Comparison of ENCODE assay signal across 12 cellular contexts in the genomic region with DNA sequence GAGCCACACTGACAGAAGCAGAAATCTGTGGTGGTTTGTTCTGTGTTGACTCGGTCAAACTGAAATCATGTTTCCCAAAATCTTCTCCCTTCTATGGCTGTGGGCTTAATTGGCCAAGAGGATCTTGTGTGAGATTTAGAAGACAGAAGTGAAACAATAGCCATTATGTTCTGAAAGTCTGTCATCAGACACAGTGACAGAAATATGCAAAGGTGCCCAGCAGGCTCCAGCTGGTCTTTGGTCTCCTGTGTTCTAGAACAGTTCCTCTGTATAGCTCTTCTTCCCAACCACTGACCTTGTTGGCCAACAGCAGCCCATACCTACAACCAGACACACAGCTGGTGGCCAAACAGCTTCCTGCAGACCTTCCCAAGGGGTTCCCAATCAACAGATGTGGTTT. TPM values are rescaled to one million over a fixed set of nuclear protein-coding genes. Genes with fewer than 3 reads are reported as not detected.
DNase-seq lines count a peak whose midpoint lies in the region; ATAC-seq and TF ChIP-seq lines count a peak whose summit lies in the region.
"Had no signal": no experiment of that assay in that cellular context is flagged by ENCODE, and none has a peak within 500 bp of the region (broad histone marks: within the 10 kb centered on the region; RNA-seq: fewer than 3 reads in every experiment).

No MANE protein-coding gene starts in this region.

- CTCF ChIA-PET in GM10248 (lab: Yijun Ruan, JAX): interaction anchor here (0.8 to 4.8 kb wide), 4 partner anchors 17 to 193 kb away, joined by 3 to 19 read pairs (median 4); a partner anchor contains a TSS

- peak overlapping the region; percentile 9 for H3K4me2 ChIP-seq in Karpas-422 (ENCODE audit: low read depth, low read length, poor library complexity, severe bottlenecking)

- H3K36me3 ChIP-seq in Karpas-422 (ENCODE audit: insufficient read depth, low read length) (no peaks in the 10 kb centered on the region), Peyer's patch (no peaks in the 10 kb centered on the region), MG63 (no peaks in the 10 kb centered on the region)

- H3K9me3 ChIP-seq in Karpas-422 (ENCODE audit: low read length) (no peaks in the 10 kb centered on the region), Peyer's patch (no peaks in the 10 kb centered on the region), MG63 (no peaks in the 10 kb centered on the region)

- peak; percentile 92 for ATAC-seq in GM19438 (IDR thresholded peaks at IDR 0.05; ENCODE audit: low read depth, unreplicated experiment)
- peak; percentile 91 for ATAC-seq in HG02938 (IDR thresholded peaks at IDR 0.05; ENCODE audit: unreplicated experiment)

- H3K27ac ChIP-seq in Karpas-422 (ENCODE audit: low read length) (no peak overlapping the region), Peyer's patch (no peak overlapping the region)
- H3K27ac ChIP-seq: skin epidermis had no signal

- H3K27me3 ChIP-seq in Karpas-422 (ENCODE audit: low read length): no peaks in the 10 kb centered on the region
- no peaks in the 10 kb centered on the region for H3K27me3 ChIP-seq in Peyer's patch
- no peaks in the 10 kb centered on the region for H3K27me3 ChIP-seq in MG63

- no peak overlapping the region for H3K9ac ChIP-seq in Karpas-422 (ENCODE audit: low read length)

- H3K4me3 ChIP-seq in Karpas-422 (ENCODE audit: low read length): no peak overlapping the region
- no peak overlapping the region for H3K4me3 ChIP-seq in Peyer's patch
- H3K4me3 ChIP-seq in MG63: no peak overlapping the region
- H3K4me3 ChIP-seq: skin epidermis had no signal

- POLR2A ChIA-PET in GM10248 (lab: Yijun Ruan, JAX): interaction anchor here (0.7 kb wide), 1 partner anchor 177 kb away, joined by 3 read pairs; a partner anchor contains a TSS

- H4K20me1 ChIP-seq in Karpas-422 (ENCODE audit: insufficient read depth, low read depth, low read length): no peaks in the 10 kb centered on the region

- no peak for TF ChIP-seq POLR2A in Peyer's patch (IDR thresholded peaks at IDR 0.05)

- H3K9me2 ChIP-seq in Karpas-422 (replicated peaks; ENCODE audit: insufficient read depth, low read length): no peaks in the 10 kb centered on the region

- TF ChIP-seq CTCF in GM10248 (IDR thresholded peaks at IDR 0.05; ENCODE audit: control extremely low read depth, extremely low read depth, low read depth, missing control alignments): no peak
- no peak for TF ChIP-seq CTCF in Peyer's patch (IDR thresholded peaks at IDR 0.05)

- DNase-seq in GM10248 (ENCODE audit: extremely low spot score) (peak; percentile 57), Karpas-422 (no peak), Peyer's patch (no peak), DMS53 (lab: John Stamatoyannopoulos, UW) (no peak), NCI-H146 treated with DMSO at 0.1 percent for 48 hours (lab: John Stamatoyannopoulos, UW; ENCODE audit: unreplicated experiment) (no peak), MG63 (no peak)
- DNase-seq: activated T-cell treated with anti-CD3 and anti-CD28 coated beads, Interleukin-2, amount 50 U/mL, for 1 hour; IMR-90; NCI-H526 had no signal

- no peaks in the 10 kb centered on the region for H3K79me2 ChIP-seq in Karpas-422 (ENCODE audit: low read length)

- H2AFZ ChIP-seq in Karpas-422 (ENCODE audit: low read length): peak overlapping the region; percentile 2; the same call in 1 of the 2 replicates

- H3K4me1 ChIP-seq in Karpas-422 (ENCODE audit: low read length) (peaks cover 12% of the 10 kb centered on the region), Peyer's patch (no peaks in the 10 kb centered on the region)

RNA-seq across cellular contexts. Expression of a gene that starts 25.0 kb away (rescaled TPM):
- 26.5 and 33.7 TPM in 2 replicates for total RNA-seq in Karpas-422 (2014; rRNA removed; shearing (Covaris generic); ENCODE audit: low replicate concordance)
- total RNA-seq in Peyer's patch: 1 to 10 TPM in 1 of 4 donors, under 1 TPM in 1, not detected in 2; 0.54 to 9.9 TPM
- total RNA-seq in MG63 (2014; rRNA removed; shearing (Covaris generic); ENCODE audit: low replicate concordance): 6.2 and 7.0 TPM in 2 replicates
